8 cellular contexts compared by ENCODE assay signal in the genomic region with DNA sequence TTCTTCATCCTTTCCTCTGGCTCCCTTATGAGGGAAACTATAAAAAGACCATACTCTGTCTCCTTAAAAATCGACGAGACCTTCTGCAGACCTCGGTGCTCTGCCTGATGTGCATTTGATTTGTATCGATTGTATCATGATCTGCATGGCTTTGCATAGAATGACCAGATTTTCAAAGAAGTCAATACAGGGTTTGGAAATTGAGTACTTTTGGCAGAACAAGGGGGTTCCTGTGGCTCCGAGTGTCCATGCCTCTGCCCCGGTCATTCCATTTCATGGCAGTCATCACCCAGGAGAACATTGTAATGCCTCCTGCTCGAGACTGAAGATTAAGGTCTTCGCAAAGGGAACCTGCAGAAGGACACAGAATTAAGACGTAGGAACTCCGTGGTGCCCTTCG. TPM values are rescaled to one million over a fixed set of nuclear protein-coding genes. Genes with fewer than 3 reads are reported as not detected.
DNase-seq lines count a peak whose midpoint lies in the region; ATAC-seq and TF ChIP-seq lines count a peak whose summit lies in the region.

No MANE protein-coding gene starts in this region.

- peak overlapping the region; percentile 84 to 95 (median 90) for H3K27ac Mint-ChIP-seq in naive thymus-derived CD4-positive, alpha-beta T cell

- H3K9me2 ChIP-seq in Loucy (replicated peaks; ENCODE audit: low read depth, low read length), result no peaks in the 10 kb centered on the region

- H3K36me3 Mint-ChIP-seq in naive thymus-derived CD4-positive, alpha-beta T cell, result peaks cover 9 to 34% (median 17%) of the 10 kb centered on the region in 5 donors

- no peaks in the 10 kb centered on the region for H3K27me3 Mint-ChIP-seq in naive thymus-derived CD4-positive, alpha-beta T cell

- intact Hi-C loops in colonic mucosa (cut with DNase I), result no loop called here
- intact Hi-C loops in naive thymus-derived CD4-positive, alpha-beta T cell (cut with micrococcal nuclease), result loop anchor here (1.0 to 5.0 kb wide), 14 partner anchors 10 to 1551 kb away; partner anchors contain the start of genes GSTK1 (in 2 of the 2), SSBP1 (in 1 of the 2) and ZYX (in 1 of the 2)

- H3K27ac ChIP-seq in colonic mucosa, result peak overlapping the region; percentile 93
- H3K27ac ChIP-seq in naive thymus-derived CD4-positive, alpha-beta T cell (ENCODE audit: low read depth, low read length), result peak overlapping the region; percentile 85

- H3K27me3 ChIP-seq in Loucy (ENCODE audit: insufficient read depth, low read length, poor library complexity, severe bottlenecking) (no peaks in the 10 kb centered on the region), colonic mucosa (no peaks in the 10 kb centered on the region)
- H3K27me3 ChIP-seq in naive thymus-derived CD4-positive, alpha-beta T cell (ENCODE audit: control insufficient read depth in 2 of 2, insufficient read depth in 2 of 2, low read length in 2 of 2), result no peaks in the 10 kb centered on the region

- no peaks in the 10 kb centered on the region for H3K9me3 ChIP-seq in Loucy (ENCODE audit: insufficient read depth, low read depth, low read length)
- H3K9me3 ChIP-seq in colonic mucosa, result no peaks in the 10 kb centered on the region
- no peaks in the 10 kb centered on the region for H3K9me3 ChIP-seq in naive thymus-derived CD4-positive, alpha-beta T cell (ENCODE audit: control insufficient read depth in 2 of 3, low read length in 3 of 3)

- POLR2A ChIA-PET in naive thymus-derived CD4-positive, alpha-beta T cell (lab: Charles Lee), result interaction anchor here (1.2 to 2.5 kb wide), 9 partner anchors 25 to 480 kb away, joined by 3 to 34 read pairs (median 7); partner anchors contain the start of gene GSTK1

- peak overlapping the region; percentile 88 for H3K9ac ChIP-seq in Loucy (ENCODE audit: low read depth, low read length, poor library complexity, severe bottlenecking)
- H3K9ac ChIP-seq in colonic mucosa (ENCODE audit: low read depth in 2 of 2, low read length in 2 of 2), result peak overlapping the region; percentile 74 to 79

- H2AFZ ChIP-seq in Loucy (ENCODE audit: low read length), result peak overlapping the region; percentile 74; the same call in 1 of the 2 replicates

- H3K79me2 ChIP-seq in Loucy (ENCODE audit: insufficient read depth, low read length), result peaks cover 55% of the 10 kb centered on the region

- DNase-seq in DMS 273 (lab: John Stamatoyannopoulos, UW; ENCODE audit: unreplicated experiment) (peak; percentile 40), DMS 273 treated with DMSO at 0.1 percent for 48 hours (lab: John Stamatoyannopoulos, UW) (no peak), colonic mucosa (no peak), GDM1 (lab: John Stamatoyannopoulos, UW) (no peak), GM10266 (ENCODE audit: extremely low spot score) (no peak)
- no peak for DNase-seq in naive thymus-derived CD4-positive, alpha-beta T cell

- CTCF ChIA-PET in naive thymus-derived CD4-positive, alpha-beta T cell (lab: Charles Lee), result interaction anchor here (1.2 to 2.5 kb wide), 2 partner anchors 11 to 48 kb away, joined by 9 to 12 read pairs; no protein-coding TSS in a partner anchor

- H4K20me1 ChIP-seq in Loucy (ENCODE audit: insufficient read depth, low read length, poor library complexity, severe bottlenecking), result peaks cover 40% of the 10 kb centered on the region

- peaks cover 35 to 63% (median 57%) of the 10 kb centered on the region in 7 donors for H3K4me1 Mint-ChIP-seq in naive thymus-derived CD4-positive, alpha-beta T cell

- H3K36me3 ChIP-seq in Loucy (ENCODE audit: insufficient read depth, low read length), result peaks cover 17% of the 10 kb centered on the region; the same call in 1 of the 2 replicates
- H3K36me3 ChIP-seq in colonic mucosa, result peaks cover 5% of the 10 kb centered on the region
- peaks cover 3 to 23% (median 7%) of the 10 kb centered on the region in 3 experiments for H3K36me3 ChIP-seq in naive thymus-derived CD4-positive, alpha-beta T cell (ENCODE audit: control insufficient read depth in 2 of 3, insufficient read depth in 3 of 3, low read length in 3 of 3)

- H3K4me1 ChIP-seq in Loucy (ENCODE audit: insufficient read depth, low read length, poor library complexity, severe bottlenecking), result peaks cover 38% of the 10 kb centered on the region
- H3K4me1 ChIP-seq in colonic mucosa, result peaks cover 4% of the 10 kb centered on the region
- peaks cover 13 to 28% of the 10 kb centered on the region in 2 donors for H3K4me1 ChIP-seq in naive thymus-derived CD4-positive, alpha-beta T cell (ENCODE audit: control insufficient read depth in 2 of 2, insufficient read depth in 2 of 2, low read length in 2 of 2)

- TF ChIP-seq CTCF in Loucy (conservative IDR thresholded peaks at IDR 0.05; ENCODE audit: low read length) (no peak), colonic mucosa (IDR thresholded peaks at IDR 0.05) (no peak), GM10266 (IDR thresholded peaks at IDR 0.05; ENCODE audit: control insufficient read depth, insufficient read depth, low read depth, missing control alignments) (no peak)

- H3K4me3 Mint-ChIP-seq in naive thymus-derived CD4-positive, alpha-beta T cell, result peak overlapping the region; percentile 88 to 99 (median 95)

- H3K9me3 Mint-ChIP-seq in naive thymus-derived CD4-positive, alpha-beta T cell, result peaks cover 0 to 4% (median 0%) of the 10 kb centered on the region in 11 donors

- H3K4me3 ChIP-seq in Loucy (ENCODE audit: low read length, poor library complexity, severe bottlenecking), result peak overlapping the region; percentile 77
- H3K4me3 ChIP-seq in colonic mucosa, result peak overlapping the region; percentile 89
- peak overlapping the region; percentile 92 for H3K4me3 ChIP-seq in naive thymus-derived CD4-positive, alpha-beta T cell (ENCODE audit: low read length)

- no peak for ATAC-seq in naive thymus-derived CD4-positive, alpha-beta T cell
- ATAC-seq in HG02642 (IDR thresholded peaks at IDR 0.05; ENCODE audit: poor library complexity, unreplicated experiment), result no peak

- H3F3A ChIP-seq in Loucy (ENCODE audit: low read depth), result no peaks in the 10 kb centered on the region

- peak overlapping the region; percentile 89 for H3K4me2 ChIP-seq in Loucy (ENCODE audit: low read depth, low read length, poor library complexity, severe bottlenecking)

RNA-seq across cellular contexts. Expression of gene CASP2, which starts 0.7 kb away (rescaled TPM):
- total RNA-seq in colonic mucosa, result 10 to 100 TPM; 33.9 to 47.0 TPM
- 10 to 100 TPM; 29.6 to 97.7 (median 69.1) TPM for total RNA-seq in naive thymus-derived CD4-positive, alpha-beta T cell
- polyA plus RNA-seq in naive thymus-derived CD4-positive, alpha-beta T cell, result 10 to 100 TPM; 14.4 to 24.4 TPM

RNA-seq across cellular contexts. Expression of gene TMEM139, which starts 4.1 kb away (rescaled TPM):
- total RNA-seq in colonic mucosa, result 10 to 100 TPM; 18.4 to 27.2 TPM
- under 1 TPM in 4 of 5 experiments, not detected in 1; 0.32 to 0.62 (median 0.51) TPM for total RNA-seq in naive thymus-derived CD4-positive, alpha-beta T cell
- polyA plus RNA-seq in naive thymus-derived CD4-positive, alpha-beta T cell, result under 1 TPM; 0.46 TPM

RNA-seq across cellular contexts. Expression of gene GSTK1, which starts 25.6 kb away (rescaled TPM):
- 100 to 1,000 TPM; 210 to 272 TPM for total RNA-seq in colonic mucosa
- total RNA-seq in naive thymus-derived CD4-positive, alpha-beta T cell, result 100 to 1,000 TPM; 253 to 385 (median 311) TPM
- 100 to 1,000 TPM; 398 to 470 TPM for polyA plus RNA-seq in naive thymus-derived CD4-positive, alpha-beta T cell

RNA-seq across cellular contexts. Expression of gene CLCN1, which starts 27.1 kb away (rescaled TPM):
- total RNA-seq in colonic mucosa, result not detected
- total RNA-seq in naive thymus-derived CD4-positive, alpha-beta T cell, result under 1 TPM in 2 of 5 experiments, not detected in 3; 0.07 to 0.51 TPM
- polyA plus RNA-seq in naive thymus-derived CD4-positive, alpha-beta T cell, result not detected

Comparison
In these comparisons a context has a peak if more than half of its experiments do, and no peak if none do; other contexts are left out.
1. RNA of gene TMEM139, which starts 4.1 kb away (total RNA-seq): 18.4 to 27.2 TPM in colonic mucosa; 0.32 to 0.62 TPM in naive thymus-derived CD4-positive, alpha-beta T cell; every median in the first group is over 10 times any median in the second.
2. Peak in every context shown above with its lines, with median percentiles within 50 percentile points of each other: H3K4me3 ChIP-seq.